In genomic region chr20:41082306-41082705, GRCh38 we compare ENCODE assay signal across 14 cellular contexts. TPM values are rescaled to one million over a fixed set of nuclear protein-coding genes. Genes with fewer than 3 reads are reported as not detected.
DNase-seq lines count a peak whose midpoint lies in the region; ATAC-seq and TF ChIP-seq lines count a peak whose summit lies in the region.
"Had no signal": no experiment of that assay in that cellular context is flagged by ENCODE, and none has a peak within 500 bp of the region (broad histone marks: within the 10 kb centered on the region; RNA-seq: fewer than 3 reads in every experiment).

No MANE protein-coding gene starts in this region.

- peaks cover 56% of the 10 kb centered on the region for H3K4me1 Mint-ChIP-seq in activated T-cell treated with anti-CD3 and anti-CD28 coated beads, Interleukin-2, amount 50 U/mL, for 24 hours (ENCODE audit: low read depth)
- peaks cover 29% of the 10 kb centered on the region for H3K4me1 Mint-ChIP-seq in activated T-cell treated with anti-CD3 and anti-CD28 coated beads, Interleukin-2, amount 50 U/mL, for 72 hours (ENCODE audit: low read depth)
- H3K4me1 Mint-ChIP-seq in T-helper 17 cell, result peaks cover 38% of the 10 kb centered on the region

- H3K9me3 Mint-ChIP-seq in activated T-cell treated with anti-CD3 and anti-CD28 coated beads, Interleukin-2, amount 50 U/mL, for 24 hours, result no peaks in the 10 kb centered on the region
- no peaks in the 10 kb centered on the region for H3K9me3 Mint-ChIP-seq in activated T-cell treated with anti-CD3 and anti-CD28 coated beads, Interleukin-2, amount 50 U/mL, for 72 hours
- H3K9me3 Mint-ChIP-seq: CD4-positive, alpha-beta memory T cell had no signal

- no peak for DNase-seq in activated T-cell treated with anti-CD3 and anti-CD28 coated beads, Interleukin-2, amount 50 U/mL, for 24 hours
- no peak for DNase-seq in activated T-cell treated with anti-CD3 and anti-CD28 coated beads, Interleukin-2, amount 50 U/mL, for 72 hours
- no peak for DNase-seq in T-helper 17 cell
- DNase-seq in cerebellum (ENCODE audit: low spot score), result no peak
- DNase-seq in NCI-H69 (lab: John Stamatoyannopoulos, UW), result no peak
- DNase-seq: CD4-positive, alpha-beta memory T cell; DMS153; DMS79 treated with DMSO at 0.1 percent for 48 hours; EL had no signal

- H3K27ac ChIP-seq in KMS-11, result no peak overlapping the region; the same call in 1 of the 2 replicates
- H3K27ac ChIP-seq: C4-2B had no signal

- no peaks in the 10 kb centered on the region for H3K27me3 Mint-ChIP-seq in activated T-cell treated with anti-CD3 and anti-CD28 coated beads, Interleukin-2, amount 50 U/mL, for 24 hours
- no peaks in the 10 kb centered on the region for H3K27me3 Mint-ChIP-seq in activated T-cell treated with anti-CD3 and anti-CD28 coated beads, Interleukin-2, amount 50 U/mL, for 72 hours (ENCODE audit: low read depth)
- no peaks in the 10 kb centered on the region for H3K27me3 Mint-ChIP-seq in T-helper 17 cell
- H3K27me3 Mint-ChIP-seq: B cell; CD4-positive, alpha-beta memory T cell had no signal

- H3K27ac Mint-ChIP-seq in activated T-cell treated with anti-CD3 and anti-CD28 coated beads, Interleukin-2, amount 50 U/mL, for 24 hours, result peak overlapping the region; percentile 52
- H3K27ac Mint-ChIP-seq in activated T-cell treated with anti-CD3 and anti-CD28 coated beads, Interleukin-2, amount 50 U/mL, for 72 hours, result no peak overlapping the region
- peak overlapping the region; percentile 82 for H3K27ac Mint-ChIP-seq in T-helper 17 cell
- H3K27ac Mint-ChIP-seq: B cell had no signal

- no peak overlapping the region for H3K4me3 ChIP-seq in KMS-11 (IDR thresholded peaks at IDR 0.05; ENCODE audit: insufficient read depth, low read depth, low read length)
- H3K4me3 ChIP-seq: HAP-1 had no signal

- no peaks in the 10 kb centered on the region for H3K36me3 ChIP-seq in KMS-11 (ENCODE audit: insufficient read depth)

- H3K4me3 Mint-ChIP-seq in activated T-cell treated with anti-CD3 and anti-CD28 coated beads, Interleukin-2, amount 50 U/mL, for 24 hours, result no peak overlapping the region
- no peak overlapping the region for H3K4me3 Mint-ChIP-seq in activated T-cell treated with anti-CD3 and anti-CD28 coated beads, Interleukin-2, amount 50 U/mL, for 72 hours
- no peak overlapping the region for H3K4me3 Mint-ChIP-seq in T-helper 17 cell
- H3K4me3 Mint-ChIP-seq: B cell had no signal

- ATAC-seq in activated T-cell treated with anti-CD3 and anti-CD28 coated beads, Interleukin-2, amount 50 U/mL, for 72 hours (replicated peaks in 1 of 2), result no peak
- ATAC-seq in T-helper 17 cell, result no peak
- no peak for ATAC-seq in GM19395 (IDR thresholded peaks at IDR 0.05; ENCODE audit: unreplicated experiment)

- no peaks in the 10 kb centered on the region for H3K27me3 ChIP-seq in KMS-11 (ENCODE audit: insufficient read depth, low read depth)

- peaks cover 92% of the 10 kb centered on the region for H3K36me3 Mint-ChIP-seq in activated T-cell treated with anti-CD3 and anti-CD28 coated beads, Interleukin-2, amount 50 U/mL, for 24 hours (ENCODE audit: low read depth)
- peaks cover 9 to 36% of the 10 kb centered on the region in 2 donors for H3K36me3 Mint-ChIP-seq in activated T-cell treated with anti-CD3 and anti-CD28 coated beads, Interleukin-2, amount 50 U/mL, for 72 hours (ENCODE audit: insufficient read depth in 2 of 2)
- H3K36me3 Mint-ChIP-seq in T-helper 17 cell (ENCODE audit: low read depth), result peaks cover 17% of the 10 kb centered on the region

- no peak overlapping the region for H3K9ac ChIP-seq in KMS-11

- peaks cover 38% of the 10 kb centered on the region; the same call in 1 of the 2 replicates for H3K79me2 ChIP-seq in KMS-11 (ENCODE audit: insufficient read depth, low read depth)

- no peak overlapping the region for H2AFZ ChIP-seq in KMS-11 (ENCODE audit: low read depth)

- H3K4me2 ChIP-seq in KMS-11, result peak overlapping the region; percentile 64

- peaks cover 65% of the 10 kb centered on the region for H3K4me1 ChIP-seq in KMS-11 (ENCODE audit: low read depth, poor library complexity, severe bottlenecking)

- H4K20me1 ChIP-seq in KMS-11 (ENCODE audit: insufficient read depth), result 0 out of 2 replicates have a peak, but pooled peaks cover 4% of the 10 kb centered on the region

- TF ChIP-seq CTCF in KMS-11 (conservative IDR thresholded peaks at IDR 0.05; ENCODE audit: low read depth, low read length), result no peak

- no peaks in the 10 kb centered on the region for H3K9me3 ChIP-seq in T-helper 17 cell (ENCODE audit: control insufficient read depth, low read length, poor library complexity, severe bottlenecking)
- H3K9me3 ChIP-seq: HAP-1 had no signal

RNA-seq across cellular contexts. Expression of gene TOP1, which starts 53.7 kb away (rescaled TPM):
- 10 to 100 TPM; 78.7 to 86.1 TPM for total RNA-seq in activated T-cell treated with anti-CD3 and anti-CD28 coated beads, Interleukin-2, amount 50 U/mL, for 72 hours
- total RNA-seq in T-helper 17 cell (10 to 100 TPM; 37.4 to 44.4 TPM), cerebellum (19.4 TPM)

RNA-seq across cellular contexts. Expression of gene PLCG1, which starts 55.0 kb away (rescaled TPM):
- total RNA-seq in activated T-cell treated with anti-CD3 and anti-CD28 coated beads, Interleukin-2, amount 50 U/mL, for 72 hours, result 100 to 1,000 TPM; 177 to 221 TPM
- total RNA-seq in T-helper 17 cell (100 to 1,000 TPM; 420 to 428 TPM), cerebellum (131 TPM)
